In the genomic region with DNA sequence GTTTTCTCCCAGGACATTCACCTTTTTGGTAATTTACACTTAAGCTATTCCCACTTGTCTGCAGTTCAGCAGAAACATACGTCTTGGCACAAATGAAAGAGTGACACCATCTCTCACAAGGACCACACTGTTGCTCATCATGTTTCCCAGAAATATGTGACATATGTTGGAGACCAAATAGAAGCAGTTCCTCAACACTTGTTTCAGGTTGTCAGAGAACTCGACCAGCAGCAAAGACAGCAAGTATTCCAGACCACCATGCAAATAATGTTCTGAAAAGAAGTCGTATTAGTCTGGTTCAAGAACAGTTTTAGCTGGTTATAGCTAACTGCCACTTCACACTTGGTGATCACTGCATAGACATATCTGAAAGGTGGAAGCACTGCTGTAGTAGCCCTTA, we compare ENCODE assay signal across 15 cellular contexts.
DNase-seq lines count a peak whose midpoint lies in the region; ATAC-seq lines count a peak whose summit lies in the region.
"Had no signal": no experiment of that assay in that cellular context is flagged by ENCODE, and none has a peak within 500 bp of the region (broad histone marks: within the 10 kb centered on the region; RNA-seq: fewer than 3 reads in every experiment).

No MANE protein-coding gene starts in this region.

- H3K4me1 Mint-ChIP-seq in activated naive CD8-positive, alpha-beta T cell treated with anti-CD3 and anti-CD28 coated beads, Interleukin-2, amount 50 U/mL, for 24 hours: peaks cover 60% of the 10 kb centered on the region

- no peaks in the 10 kb centered on the region for H3K36me3 Mint-ChIP-seq in activated naive CD8-positive, alpha-beta T cell treated with anti-CD3 and anti-CD28 coated beads, Interleukin-2, amount 50 U/mL, for 24 hours (ENCODE audit: low read depth)

- ATAC-seq in GM18868 (IDR thresholded peaks at IDR 0.05; ENCODE audit: unreplicated experiment) (peak; percentile 36), HG03045 (IDR thresholded peaks at IDR 0.05; ENCODE audit: unreplicated experiment) (peak; percentile 37)
- peak; percentile 73 for ATAC-seq in activated naive CD8-positive, alpha-beta T cell treated with anti-CD3 and anti-CD28 coated beads, Interleukin-2, amount 50 U/mL, for 24 hours

- no peaks in the 10 kb centered on the region for H3K9me3 Mint-ChIP-seq in activated naive CD8-positive, alpha-beta T cell treated with anti-CD3 and anti-CD28 coated beads, Interleukin-2, amount 50 U/mL, for 24 hours

- no peak overlapping the region for H3K4me3 Mint-ChIP-seq in activated naive CD8-positive, alpha-beta T cell treated with anti-CD3 and anti-CD28 coated beads, Interleukin-2, amount 50 U/mL, for 24 hours

- DNase-seq in CD1c-positive myeloid dendritic cell (ENCODE audit: extremely low spot score) (peak; percentile 70), COLO668 (lab: John Stamatoyannopoulos, UW; ENCODE audit: unreplicated experiment) (no peak), NCI-H2029 (lab: John Stamatoyannopoulos, UW) (no peak), 8988T (no peak), NCI-H146 (lab: John Stamatoyannopoulos, UW) (no peak)
- DNase-seq in activated naive CD8-positive, alpha-beta T cell treated with anti-CD3 and anti-CD28 coated beads, Interleukin-2, amount 50 U/mL, for 24 hours: no peak
- DNase-seq: activated CD4-positive, alpha-beta T cell treated with anti-CD3 and anti-CD28 coated beads, Interleukin-2, amount 50 U/mL, for 1 hour; anterior cingulate cortex; C1 segment of cervical spinal cord; foreskin melanocyte; HCEC 1CT; substantia nigra; SW 1271 had no signal

- H3K27me3 Mint-ChIP-seq in activated naive CD8-positive, alpha-beta T cell treated with anti-CD3 and anti-CD28 coated beads, Interleukin-2, amount 50 U/mL, for 24 hours: no peaks in the 10 kb centered on the region

- H3K27ac Mint-ChIP-seq in activated naive CD8-positive, alpha-beta T cell treated with anti-CD3 and anti-CD28 coated beads, Interleukin-2, amount 50 U/mL, for 24 hours: peak overlapping the region; percentile 88
